In genomic region chr17:71883258-71883657, GRCh38 we compare ENCODE assay signal across 32 cellular contexts.
"Had no signal": no experiment of that assay in that cellular context is flagged by ENCODE, and none has a peak within 500 bp of the region (broad histone marks: within the 10 kb centered on the region; RNA-seq: fewer than 3 reads in every experiment).

No MANE protein-coding gene starts in this region.

- H3K4me1 ChIP-seq: Peyer's patch, SJCRH30 had no signal

- H3K36me3 Mint-ChIP-seq: activated CD4-positive, alpha-beta memory T cell treated with anti-CD3 and anti-CD28 coated beads for 36 hours; activated naive CD8-positive, alpha-beta T cell had no signal

- H3K9me3 Mint-ChIP-seq: activated CD4-positive, alpha-beta memory T cell treated with anti-CD3 and anti-CD28 coated beads for 36 hours; activated CD4-positive, alpha-beta T cell treated with anti-CD3 and anti-CD28 coated beads, Interleukin-2, amount 10 ng/mL, durations not matched to agents 7 days and 5 days had no signal

- H3K36me3 ChIP-seq: brain microvascular endothelial cell, MG63, Peyer's patch, SJCRH30 had no signal

- H3K4me3 Mint-ChIP-seq: activated CD4-positive, alpha-beta memory T cell treated with anti-CD3 and anti-CD28 coated beads for 36 hours; activated CD4-positive, alpha-beta T cell treated with anti-CD3 and anti-CD28 coated beads, Interleukin-2, amount 10 ng/mL, durations not matched to agents 7 days and 5 days; activated naive CD4-positive, alpha-beta T cell treated with anti-CD3 and anti-CD28 coated beads for 36 hours; activated naive CD8-positive, alpha-beta T cell; activated T-helper 17 cell treated with anti-CD3 and anti-CD28 coated beads, Interleukin-2, amount 50 U/mL, for 72 hours; T-helper 1 cell treated with Interleukin-12 subunit alpha and Interleukin-12 subunit beta and Interleukin-4 antibody, amounts not matched to agents 30 μg/mL and 1 μg/mL, for 36 hours had no signal

- H3K4me1 Mint-ChIP-seq: activated CD4-positive, alpha-beta T cell treated with anti-CD3 and anti-CD28 coated beads, Interleukin-2, amount 10 ng/mL, durations not matched to agents 7 days and 5 days; activated T-helper 17 cell treated with anti-CD3 and anti-CD28 coated beads, Interleukin-2, amount 50 U/mL, for 72 hours had no signal

- ATAC-seq: activated T-helper 17 cell treated with anti-CD3 and anti-CD28 coated beads, Interleukin-2, amount 50 U/mL, for 72 hours had no signal

- FAIRE-seq: astrocyte, colon had no signal

- H3K4me3 ChIP-seq: MG63, Peyer's patch, SJCRH30 had no signal

- H3K27ac ChIP-seq: brain microvascular endothelial cell, KMS-11, Peyer's patch, RWPE1, SJCRH30 had no signal

- H3K27me3 ChIP-seq: brain microvascular endothelial cell, Peyer's patch, SJCRH30 had no signal

- H3K27ac Mint-ChIP-seq: activated CD4-positive, alpha-beta memory T cell treated with anti-CD3 and anti-CD28 coated beads for 36 hours; activated CD4-positive, alpha-beta T cell treated with anti-CD3 and anti-CD28 coated beads, Interleukin-2, amount 10 ng/mL, durations not matched to agents 7 days and 5 days; activated naive CD4-positive, alpha-beta T cell treated with anti-CD3 and anti-CD28 coated beads for 36 hours; activated naive CD8-positive, alpha-beta T cell; activated T-helper 17 cell treated with anti-CD3 and anti-CD28 coated beads, Interleukin-2, amount 50 U/mL, for 72 hours; T-helper 1 cell treated with Interleukin-12 subunit alpha and Interleukin-12 subunit beta and Interleukin-4 antibody, amounts not matched to agents 30 μg/mL and 1 μg/mL, for 36 hours had no signal

- DNase-seq: activated CD4-positive, alpha-beta memory T cell treated with anti-CD3 and anti-CD28 coated beads for 36 hours; activated CD4-positive, alpha-beta T cell treated with anti-CD3 and anti-CD28 coated beads, Interleukin-2, amount 10 ng/mL, durations not matched to agents 7 days and 5 days; activated CD4-positive, CD25-positive, alpha-beta regulatory T cell treated with anti-CD3 and anti-CD28 coated beads, Interleukin-2, amount 50 U/mL, for 72 hours; activated CD8-positive, alpha-beta memory T cell treated with anti-CD3 and anti-CD28 coated beads for 24 hours; activated gamma-delta T cell; activated naive CD4-positive, alpha-beta T cell treated with anti-CD3 and anti-CD28 coated beads for 36 hours; activated T-cell treated with anti-CD3 and anti-CD28 coated beads, Interleukin-2, amount 50 U/mL, for 48 hours; amygdala; brain microvascular endothelial cell; cerebellar nuclear complex; MG63; MV-4-11; NCI-H1092 treated with DMSO at 0.1 percent for 48 hours; NCI-H1417 treated with DMSO at 0.1 percent for 48 hours; NCI-H1694; NCI-H2029 treated with DMSO at 0.1 percent for 48 hours; NCI-H345; NCI-H510A; NCI-H526 treated with DMSO at 0.1 percent for 48 hours; NCI-H82; OCI-M1; Peyer's patch; Right ventricle myocardium superior; SJCRH30; SK-N-SH had no signal

- H3K9ac ChIP-seq: KMS-11, SK-N-SH had no signal

- H3K4me2 ChIP-seq: KMS-11, SK-N-SH had no signal

- H3K9me3 ChIP-seq: MG63, Peyer's patch, SJCRH30, SK-N-SH had no signal

- H3K27me3 Mint-ChIP-seq: activated CD4-positive, alpha-beta memory T cell treated with anti-CD3 and anti-CD28 coated beads for 36 hours; activated CD4-positive, alpha-beta T cell treated with anti-CD3 and anti-CD28 coated beads, Interleukin-2, amount 10 ng/mL, durations not matched to agents 7 days and 5 days; activated naive CD8-positive, alpha-beta T cell had no signal
